Comparison of ENCODE assay signal across 8 cellular contexts in the genomic region with DNA sequence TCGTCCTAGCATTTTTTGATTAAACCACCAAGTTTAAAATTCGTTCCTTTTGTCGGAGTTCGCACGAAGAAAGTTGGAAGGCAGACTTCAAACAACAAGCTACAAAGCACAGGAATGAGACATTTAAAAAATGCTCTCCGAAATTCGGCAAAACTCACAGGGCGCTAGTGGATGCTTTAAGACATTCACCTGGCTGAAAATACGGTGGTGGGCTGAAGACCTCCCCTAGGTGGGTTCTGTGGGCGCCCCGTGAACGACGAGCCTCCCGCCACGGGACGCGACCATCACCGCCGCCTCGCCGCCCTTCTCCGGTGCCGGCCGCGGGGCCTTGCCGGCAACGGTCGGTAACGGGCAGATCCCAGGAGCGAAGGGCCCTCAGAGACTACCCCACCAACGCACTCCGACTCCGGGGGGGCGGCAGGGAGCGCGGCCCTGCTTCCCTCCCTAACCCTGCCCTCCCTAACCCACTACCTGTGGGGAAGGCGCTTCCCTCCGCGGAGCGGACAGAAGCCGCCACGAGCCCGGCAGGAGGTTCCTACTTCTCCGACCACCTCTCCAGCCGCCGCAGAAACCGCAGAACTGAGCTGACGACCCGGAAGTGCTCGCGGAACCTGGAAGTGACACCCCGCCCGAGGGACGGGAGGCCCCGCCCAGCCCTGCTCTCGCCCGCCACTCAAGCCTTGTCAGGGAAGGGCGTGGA. TPM values are rescaled to one million over a fixed set of nuclear protein-coding genes. Genes with fewer than 3 reads are reported as not detected.
DNase-seq lines count a peak whose midpoint lies in the region; ATAC-seq, FAIRE-seq and TF ChIP-seq lines count a peak whose summit lies in the region.

A gene with protein sequence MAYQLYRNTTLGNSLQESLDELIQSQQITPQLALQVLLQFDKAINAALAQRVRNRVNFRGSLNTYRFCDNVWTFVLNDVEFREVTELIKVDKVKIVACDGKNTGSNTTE (minus strand): TSS at position 581 of the 700 bp plus-strand sequence. CDS start 5,238 bp downstream, outside the sequence.

- WGBS in prostate gland, result under 1% methylated on average over 54 of the region's 58 CpGs
- WGBS in urinary bladder, result under 1% methylated on average over 58 of the region's 58 CpGs

- intact Hi-C loops in T-helper 2 cell treated with Interferon-gamma antibody and Interleukin-4, amounts not matched to agents 100 ng/mL and 5 ng/mL, for 36 hours (cut with micrococcal nuclease), result loop anchor here (1.0 kb wide), 1 partner anchor 31 kb away; no protein-coding TSS in a partner anchor
- intact Hi-C loops in prostate gland (cut with DNase I), result loop anchor here (1.0 kb wide), 1 partner anchor 32 kb away; a partner anchor contains a TSS

- H3K27me3 ChIP-seq in right atrium auricular region (no peaks in the 10 kb centered on the region), prostate gland (replicated peaks; ENCODE audit: insufficient read depth) (no peaks in the 10 kb centered on the region)

- H3K27ac ChIP-seq in right atrium auricular region (peak within 1 kb of the TSS; percentile 79 to 89), prostate gland (peak within 1 kb of the TSS; percentile 68 to 74), urinary bladder (ENCODE audit: low read depth) (peak within 1 kb of the TSS; percentile 84)

- H3K36me3 ChIP-seq in right atrium auricular region, result peaks cover 8% of the 10 kb centered on the region
- H3K36me3 ChIP-seq in prostate gland, result no peaks in the 10 kb centered on the region
- H3K36me3 ChIP-seq in urinary bladder (ENCODE audit: insufficient read depth), result no peaks in the 10 kb centered on the region

- peak; percentile 71 for TF ChIP-seq POLR2A in prostate gland (IDR thresholded peaks at IDR 0.05)

- H3K9me3 ChIP-seq in right atrium auricular region, result peaks cover 0 to 4% of the 10 kb centered on the region in 2 donors
- no peaks in the 10 kb centered on the region for H3K9me3 ChIP-seq in prostate gland

- H3K4me1 ChIP-seq in right atrium auricular region, result peaks cover 0 to 17% of the 10 kb centered on the region in 2 donors
- peaks cover 5% of the 10 kb centered on the region for H3K4me1 ChIP-seq in prostate gland (replicated peaks)
- H3K4me1 ChIP-seq in urinary bladder (ENCODE audit: insufficient read depth), result no peaks in the 10 kb centered on the region

- H3K4me3 ChIP-seq in right atrium auricular region (peak within 1 kb of the TSS; percentile 95 to 96), prostate gland (peak within 1 kb of the TSS; percentile 73 to 81), urinary bladder (ENCODE audit: low read depth, low read length) (peak within 1 kb of the TSS; percentile 94)

- TF ChIP-seq CTCF in right atrium auricular region (IDR thresholded peaks at IDR 0.05) (no peak), prostate gland (IDR thresholded peaks at IDR 0.05) (no peak)

- peak; percentile 99 for FAIRE-seq in GM18507 (lab: Jason Lieb, UNC)

- ATAC-seq in HG02973 (IDR thresholded peaks at IDR 0.05; ENCODE audit: unreplicated experiment), result peak; percentile 96

- DNase-seq in GM18507 (ENCODE audit: extremely low spot score, insufficient read length, low read depth), result peak; percentile 86
- peak; percentile 74 to 77 for DNase-seq in NCI-H1930 (lab: John Stamatoyannopoulos, UW)
- DNase-seq in anterior cingulate cortex (lab: John Stamatoyannopoulos, UW), result peak; percentile 53 to 97 (median 90)
- DNase-seq in right atrium auricular region (ENCODE audit: low spot score), result peak; percentile 92
- DNase-seq in prostate gland (ENCODE audit: low spot score), result peak; percentile 93

RNA-seq across cellular contexts. Expression of the gene that starts here (rescaled TPM):
- total RNA-seq in T-helper 2 cell treated with Interferon-gamma antibody and Interleukin-4, amounts not matched to agents 100 ng/mL and 5 ng/mL, for 36 hours, result 138 and 140 TPM in 2 replicates
- total RNA-seq in right atrium auricular region (10 to 100 TPM; 35.9 to 74.8 TPM), prostate gland (10 to 100 TPM; 34.2 to 47.4 TPM), urinary bladder (37.9 TPM)
- polyA plus RNA-seq in urinary bladder, result 76.9 TPM

Comparison
In these comparisons a context has a peak if more than half of its experiments do, and no peak if none do; other contexts are left out.
1. Peak in every context shown above with its lines: DNase-seq, ATAC-seq, H3K4me3 ChIP-seq and H3K27ac ChIP-seq.